Comparison of ENCODE assay signal across 9 cellular contexts in the genomic region with DNA sequence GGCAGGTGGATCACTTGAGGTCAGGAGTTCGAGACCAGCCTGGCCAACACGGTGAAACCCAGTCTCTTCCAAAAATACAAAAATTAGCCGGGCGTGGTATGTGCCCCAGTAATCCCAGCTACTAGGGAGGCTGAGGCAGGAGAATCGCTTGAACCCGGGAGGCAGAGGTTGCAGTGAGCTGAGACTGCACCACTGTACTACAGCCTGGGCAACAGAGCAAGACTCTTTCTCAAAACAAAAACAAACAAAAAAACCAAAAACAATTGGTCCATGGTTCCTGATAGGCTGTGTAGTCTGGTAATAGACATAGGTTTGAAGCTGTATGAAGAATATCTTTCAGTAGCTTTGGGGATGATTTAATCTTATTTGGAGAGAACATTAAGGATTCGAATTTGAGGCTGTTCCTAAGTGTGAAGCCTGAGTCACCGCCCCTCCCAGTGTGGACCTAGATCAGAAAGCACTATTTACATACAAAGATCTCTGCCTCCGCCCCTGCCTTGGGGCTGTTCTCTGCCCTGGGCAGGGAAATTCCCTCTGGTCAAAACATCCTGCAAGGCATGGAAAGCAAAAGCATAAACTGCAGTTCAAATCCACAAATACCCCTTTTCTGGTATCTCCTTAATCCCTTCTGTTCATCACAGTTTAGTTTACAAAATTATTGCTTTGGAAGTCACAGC. TPM values are rescaled to one million over a fixed set of nuclear protein-coding genes. Genes with fewer than 3 reads are reported as not detected.
A peak's percentile ranks its signal among the peaks of the same experiment; 100 is the strongest.
DNase-seq lines count a peak whose midpoint lies in the region; ATAC-seq and TF ChIP-seq lines count a peak whose summit lies in the region.
"Had no signal": no experiment of that assay in that cellular context is flagged by ENCODE, and none has a peak within 500 bp of the region (broad histone marks: within the 10 kb centered on the region; RNA-seq: fewer than 3 reads in every experiment).

No MANE protein-coding gene starts in this region.

- no peaks in the 10 kb centered on the region for H3K27me3 ChIP-seq in SK-N-SH (ENCODE audit: insufficient read depth)

- no peak for TF ChIP-seq RAD21 in SK-N-SH (IDR thresholded peaks at IDR 0.05; ENCODE audit: low read length)

- peak overlapping the region; percentile 35 for H3K4me3 Mint-ChIP-seq in activated B cell treated with CpG ODN at 0.5 μM for 24 hours
- H3K4me3 Mint-ChIP-seq: activated naive CD8-positive, alpha-beta T cell treated with anti-CD3 and anti-CD28 coated beads, Interleukin-2, amount 10 ng/mL, durations not matched to agents 7 days and 5 days had no signal

- 90% methylated on average over 9 of the region's 9 CpGs for WGBS in SK-N-SH (ENCODE audit: low lambda C conversion rate)

- no peaks in the 10 kb centered on the region for H3K9me3 ChIP-seq in SK-N-SH

- no peaks in the 10 kb centered on the region for H3K36me3 Mint-ChIP-seq in activated B cell treated with CpG ODN at 0.5 μM for 24 hours (ENCODE audit: low read depth)
- H3K36me3 Mint-ChIP-seq: activated naive CD8-positive, alpha-beta T cell treated with anti-CD3 and anti-CD28 coated beads, Interleukin-2, amount 10 ng/mL, durations not matched to agents 7 days and 5 days had no signal

- no peak overlapping the region for H3K27ac ChIP-seq in SK-N-SH (ENCODE audit: low read depth in 2 of 2, low read length in 1 of 2)

- H3K4me1 Mint-ChIP-seq in activated B cell treated with CpG ODN at 0.5 μM for 24 hours, result peaks cover 34% of the 10 kb centered on the region

- H3K36me3 ChIP-seq in SK-N-SH (replicated peaks in 1 of 2; ENCODE audit: control insufficient read depth in 1 of 2, insufficient read depth in 2 of 2, low read length in 1 of 2), result no peaks in the 10 kb centered on the region

- no peaks in the 10 kb centered on the region for H3K9me2 ChIP-seq in SK-N-SH

- intact Hi-C loops in activated B cell treated with CpG ODN at 0.5 μM for 24 hours (cut with micrococcal nuclease), result loop anchor here (1.0 to 2.0 kb wide), 4 partner anchors 16 to 114 kb away; a partner anchor contains a TSS

- no peak overlapping the region for H3K4me3 ChIP-seq in SK-N-SH (ENCODE audit: low read depth in 2 of 2, low read length in 1 of 2)

- POLR2A ChIA-PET in activated B cell treated with CpG ODN at 0.5 μM for 24 hours (lab: Charles Lee), result interaction anchor here (0.9 to 4.7 kb wide), 3 partner anchors 25 to 53 kb away, joined by 4 to 61 read pairs (median 4); a partner anchor contains a TSS
- POLR2A ChIA-PET in HEK293T (lab: Yijun Ruan, JAX), result interaction anchor here (3.1 kb wide), 1 partner anchor 53 kb away, joined by 22 read pairs; a partner anchor contains a TSS
- POLR2A ChIA-PET in SK-N-SH (lab: Yijun Ruan, JAX), result no interaction called here

- no peak for TF ChIP-seq EP300 in SK-N-SH (IDR thresholded peaks at IDR 0.05; ENCODE audit: borderline replicate concordance in 1 of 2, low read depth in 1 of 2, low read length in 1 of 2)

- H3K4me2 ChIP-seq in SK-N-SH, result no peak overlapping the region

- H3F3A ChIP-seq in SK-N-SH (replicated peaks; ENCODE audit: insufficient read depth), result peaks cover 2% of the 10 kb centered on the region

- no peaks in the 10 kb centered on the region for H3K9me3 Mint-ChIP-seq in activated B cell treated with CpG ODN at 0.5 μM for 24 hours
- H3K9me3 Mint-ChIP-seq: activated naive CD8-positive, alpha-beta T cell treated with anti-CD3 and anti-CD28 coated beads, Interleukin-2, amount 10 ng/mL, durations not matched to agents 7 days and 5 days had no signal

- no peak for TF ChIP-seq CTCF in activated B cell treated with CpG ODN at 0.5 μM for 24 hours (IDR thresholded peaks at IDR 0.05)
- no peak for TF ChIP-seq CTCF in SK-N-SH (IDR thresholded peaks at IDR 0.05)

- no peak overlapping the region for H2AFZ ChIP-seq in SK-N-SH (ENCODE audit: low read depth)

- peak overlapping the region; percentile 82 for H3K27ac Mint-ChIP-seq in activated B cell treated with CpG ODN at 0.5 μM for 24 hours
- H3K27ac Mint-ChIP-seq: activated naive CD8-positive, alpha-beta T cell treated with anti-CD3 and anti-CD28 coated beads, Interleukin-2, amount 10 ng/mL, durations not matched to agents 7 days and 5 days had no signal

- CTCF ChIA-PET in activated B cell treated with CpG ODN at 0.5 μM for 24 hours (lab: Charles Lee), result interaction anchor here (1.9 kb wide), 2 partner anchors 53 to 142 kb away, joined by 6 to 7 read pairs; a partner anchor contains a TSS
- CTCF ChIA-PET in HEK293T (lab: Yijun Ruan, JAX), result no interaction called here
- CTCF ChIA-PET in SK-N-SH (lab: Yijun Ruan, JAX), result interaction anchor here (0.6 to 3.9 kb wide), 2 partner anchors 9 to 23 kb away, joined by 3 to 16 read pairs; no protein-coding TSS in a partner anchor

- no peaks in the 10 kb centered on the region for H3K4me1 ChIP-seq in SK-N-SH (ENCODE audit: control insufficient read depth in 1 of 2, insufficient read depth in 2 of 2, low read depth in 1 of 2, low read length in 1 of 2)

- DNase-seq in A172 (ENCODE audit: low spot score), result peak; percentile 69
- DNase-seq in activated B cell treated with CpG ODN at 0.5 μM for 24 hours, result no peak
- peak; percentile 8 to 77 for DNase-seq in lung microvascular endothelial cell (ENCODE audit: low read depth in 2 of 2)
- no peak for DNase-seq in HEK293T (ENCODE audit: extremely low spot score)
- no peak for DNase-seq in MV-4-11 (lab: John Stamatoyannopoulos, UW)
- no peak for DNase-seq in SK-N-SH
- DNase-seq: activated naive CD8-positive, alpha-beta T cell treated with anti-CD3 and anti-CD28 coated beads, Interleukin-2, amount 10 ng/mL, durations not matched to agents 7 days and 5 days had no signal

- H3K79me2 ChIP-seq in SK-N-SH (ENCODE audit: insufficient read depth), result no peaks in the 10 kb centered on the region

- H3K27me3 Mint-ChIP-seq in activated B cell treated with CpG ODN at 0.5 μM for 24 hours, result no peaks in the 10 kb centered on the region

- ATAC-seq in GM19025 (IDR thresholded peaks at IDR 0.05; ENCODE audit: low read depth, unreplicated experiment), result peak; percentile 93
- peak; percentile 97 for ATAC-seq in HG03039 (IDR thresholded peaks at IDR 0.05; ENCODE audit: unreplicated experiment)
- peak; percentile 89 for ATAC-seq in activated B cell treated with CpG ODN at 0.5 μM for 24 hours (ENCODE audit: low read depth)

- H3K9ac ChIP-seq in SK-N-SH, result no peak overlapping the region

- H4K20me1 ChIP-seq in SK-N-SH (ENCODE audit: insufficient read depth), result no peaks in the 10 kb centered on the region

TF ChIP-seq in HEK293T, 16 proteins besides CTCF, POLR2A, EP300 and RAD21:
- no peak for TF ChIP-seq HDGF (IDR thresholded peaks at IDR 0.05; ENCODE audit: borderline replicate concordance)
- no peak for TF ChIP-seq FOXA1 (IDR thresholded peaks at IDR 0.05)
- TF ChIP-seq, protein P1, sequence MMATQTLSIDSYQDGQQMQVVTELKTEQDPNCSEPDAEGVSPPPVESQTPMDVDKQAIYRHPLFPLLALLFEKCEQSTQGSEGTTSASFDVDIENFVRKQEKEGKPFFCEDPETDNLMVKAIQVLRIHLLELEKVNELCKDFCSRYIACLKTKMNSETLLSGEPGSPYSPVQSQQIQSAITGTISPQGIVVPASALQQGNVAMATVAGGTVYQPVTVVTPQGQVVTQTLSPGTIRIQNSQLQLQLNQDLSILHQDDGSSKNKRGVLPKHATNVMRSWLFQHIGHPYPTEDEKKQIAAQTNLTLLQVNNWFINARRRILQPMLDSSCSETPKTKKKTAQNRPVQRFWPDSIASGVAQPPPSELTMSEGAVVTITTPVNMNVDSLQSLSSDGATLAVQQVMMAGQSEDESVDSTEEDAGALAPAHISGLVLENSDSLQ (IDR thresholded peaks at IDR 0.05), result no peak
- no peak for TF ChIP-seq LEF1 (IDR thresholded peaks at IDR 0.05; ENCODE audit: borderline replicate concordance)
- TF ChIP-seq BHLHE40 (IDR thresholded peaks at IDR 0.05; ENCODE audit: borderline replicate concordance), result no peak
- TF ChIP-seq TARDBP (IDR thresholded peaks at IDR 0.05), result no peak
- TF ChIP-seq ARNT (IDR thresholded peaks at IDR 0.05), result no peak

TF ChIP-seq in SK-N-SH, 30 proteins besides CTCF, POLR2A, EP300 and RAD21:
- TF ChIP-seq MXI1 (IDR thresholded peaks at IDR 0.05; ENCODE audit: low read depth, low read length) (no peak), SMC3 (IDR thresholded peaks at IDR 0.05; ENCODE audit: low read depth, low read length) (no peak), NRF1 (IDR thresholded peaks at IDR 0.05; ENCODE audit: low read depth, low read length) (no peak), RCOR1 (IDR thresholded peaks at IDR 0.05; ENCODE audit: low read length) (no peak), MEF2A (IDR thresholded peaks at IDR 0.05; ENCODE audit: borderline replicate concordance, low read depth) (no peak), ELF1 (IDR thresholded peaks at IDR 0.05) (no peak), GATA2 (CRISPR knock-in tag; IDR thresholded peaks at IDR 0.05) (no peak), JUND (IDR thresholded peaks at IDR 0.05) (no peak)
- TF ChIP-seq, protein P2, sequence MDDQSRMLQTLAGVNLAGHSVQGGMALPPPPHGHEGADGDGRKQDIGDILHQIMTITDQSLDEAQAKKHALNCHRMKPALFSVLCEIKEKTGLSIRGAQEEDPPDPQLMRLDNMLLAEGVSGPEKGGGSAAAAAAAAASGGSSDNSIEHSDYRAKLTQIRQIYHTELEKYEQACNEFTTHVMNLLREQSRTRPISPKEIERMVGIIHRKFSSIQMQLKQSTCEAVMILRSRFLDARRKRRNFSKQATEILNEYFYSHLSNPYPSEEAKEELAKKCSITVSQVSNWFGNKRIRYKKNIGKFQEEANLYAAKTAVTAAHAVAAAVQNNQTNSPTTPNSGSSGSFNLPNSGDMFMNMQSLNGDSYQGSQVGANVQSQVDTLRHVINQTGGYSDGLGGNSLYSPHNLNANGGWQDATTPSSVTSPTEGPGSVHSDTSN (IDR thresholded peaks at IDR 0.05), result no peak

RNA-seq across cellular contexts. Expression of a gene that starts 52.8 kb away (rescaled TPM):
- 14.7 and 23.2 TPM in 2 replicates for total RNA-seq in A172 (2014; rRNA removed; shearing (Covaris generic))
- total RNA-seq in activated B cell treated with CpG ODN at 0.5 μM for 24 hours, result 68.5 and 69.9 TPM in 2 replicates
- total RNA-seq in lung microvascular endothelial cell, result 9.2 and 13.7 TPM in 2 replicates
- 74.5 and 76.9 TPM in 2 replicates for polyA plus RNA-seq in SK-N-SH (2012; rRNA removed)
- 79.4 and 117 TPM in 2 replicates for polyA plus RNA-seq in SK-N-SH (2012; cell fraction: cytosol; rRNA removed)
- polyA plus RNA-seq in SK-N-SH (2012; cell fraction: nucleus; rRNA removed), result 37.4 and 69.3 TPM in 2 replicates

Comparison
In these comparisons a context has a peak if more than half of its experiments do, and no peak if none do; other contexts are left out.
1. DNase-seq: peak in A172 (single experiment) and lung microvascular endothelial cell (2 of 2); none in activated B cell treated with CpG ODN at 0.5 μM for 24 hours (single experiment), HEK293T (single experiment), MV-4-11 (single experiment) and SK-N-SH (single experiment).
2. Peak in every context shown above with its lines, with median percentiles within 50 percentile points of each other: ATAC-seq.